In the genomic region with DNA sequence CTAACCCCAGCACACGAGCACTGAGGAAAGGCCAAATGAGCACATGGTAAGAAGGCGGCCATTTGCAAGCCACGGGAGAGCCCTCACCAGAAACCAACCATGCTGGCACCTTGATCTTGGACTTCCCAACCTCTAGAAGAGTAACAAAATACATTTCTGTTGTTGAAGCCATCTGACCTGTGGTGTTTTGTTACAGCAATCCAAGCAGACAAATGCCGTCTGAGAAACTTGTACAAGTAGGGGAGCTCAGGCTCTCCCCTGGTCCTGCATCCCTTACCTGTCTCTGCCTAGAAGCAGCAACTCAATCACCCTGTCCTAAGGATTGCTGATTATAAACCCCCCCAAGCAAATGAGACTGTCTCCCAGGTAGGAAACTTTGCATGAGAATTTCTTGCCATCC, we compare ENCODE assay signal across 29 cellular contexts.
"Had no signal": no experiment of that assay in that cellular context is flagged by ENCODE, and none has a peak within 500 bp of the region (broad histone marks: within the 10 kb centered on the region; RNA-seq: fewer than 3 reads in every experiment).

No MANE protein-coding gene starts in this region.

- H3K4me3 Mint-ChIP-seq: mesothelial cell of epicardium; naive B cell; natural killer cell; nephron progenitor cell; stimulated activated effector memory CD8-positive, alpha-beta T cell treated with anti-CD3 and anti-CD28 coated beads, Interleukin-12 subunit alpha, Interleukin-12 subunit beta, amount 100 ng/mL, for 72 hours; stimulated activated naive CD8-positive, alpha-beta T cell treated with anti-CD3 and anti-CD28 coated beads, Interleukin-15, Interleukin-2, amounts not matched to agents 100 ng/mL and 50 ng/mL, for 24 hours had no signal

- ATAC-seq: left cardiac atrium; left lobe of liver; lower lobe of right lung; natural killer cell; pancreas; right cardiac atrium; stimulated activated effector memory CD8-positive, alpha-beta T cell treated with anti-CD3 and anti-CD28 coated beads, Interleukin-12 subunit alpha, Interleukin-12 subunit beta, amount 100 ng/mL, for 72 hours; upper lobe of right lung had no signal

- H3K9me3 ChIP-seq: lower lobe of right lung, pancreas, prostate gland, sigmoid colon, spleen, testis, thyroid gland, transverse colon, upper lobe of right lung had no signal

- H3K36me3 ChIP-seq: lower lobe of right lung, pancreas, prostate gland, sigmoid colon, spleen, thyroid gland, transverse colon, upper lobe of right lung had no signal

- H3K9me3 Mint-ChIP-seq: mesothelial cell of epicardium; natural killer cell; nephron progenitor cell; stimulated activated naive CD8-positive, alpha-beta T cell treated with anti-CD3 and anti-CD28 coated beads, Interleukin-15, Interleukin-2, amounts not matched to agents 100 ng/mL and 50 ng/mL, for 24 hours had no signal

- H3K36me3 Mint-ChIP-seq: mesothelial cell of epicardium; naive B cell; natural killer cell; stimulated activated effector memory CD8-positive, alpha-beta T cell treated with anti-CD3 and anti-CD28 coated beads, Interleukin-12 subunit alpha, Interleukin-12 subunit beta, amount 100 ng/mL, for 72 hours had no signal

- H3K27ac ChIP-seq: lower lobe of right lung, pancreas, prostate gland, testis, transverse colon, upper lobe of right lung had no signal

- H3K27ac Mint-ChIP-seq: mesothelial cell of epicardium; naive B cell; natural killer cell; nephron progenitor cell; stimulated activated effector memory CD8-positive, alpha-beta T cell treated with anti-CD3 and anti-CD28 coated beads, Interleukin-12 subunit alpha, Interleukin-12 subunit beta, amount 100 ng/mL, for 72 hours; stimulated activated naive CD8-positive, alpha-beta T cell treated with anti-CD3 and anti-CD28 coated beads, Interleukin-15, Interleukin-2, amounts not matched to agents 100 ng/mL and 50 ng/mL, for 24 hours had no signal

- DNase-seq: hippocampal formation; kidney glomerular epithelial cell; left cardiac atrium; lower lobe of right lung; mesendoderm; naive B cell; natural killer cell; nephron progenitor cell; pancreas; posterior cingulate gyrus; retina; right cardiac atrium; sigmoid colon; small intestine; spleen; stimulated activated CD4-positive, alpha-beta T cell treated with anti-CD3 and anti-CD28 coated beads, Interleukin-4, amount 100 ng/mL, for 24 hours; stimulated activated naive CD4-positive, alpha-beta T cell; substantia nigra; testis; thyroid gland; transverse colon; upper lobe of right lung had no signal

- H3K27me3 ChIP-seq: pancreas, sigmoid colon, spleen, testis, thyroid gland, transverse colon, upper lobe of right lung had no signal

- H3K4me3 ChIP-seq: lower lobe of right lung, pancreas, prostate gland, sigmoid colon, spleen, testis, thyroid gland, transverse colon, upper lobe of right lung had no signal

- FAIRE-seq: keratinocyte, pancreas, small intestine, urothelium cell line had no signal

- H3K4me1 ChIP-seq: lower lobe of right lung, pancreas, prostate gland, testis, upper lobe of right lung had no signal

- H3K27me3 Mint-ChIP-seq: naive B cell; stimulated activated naive CD8-positive, alpha-beta T cell treated with anti-CD3 and anti-CD28 coated beads, Interleukin-15, Interleukin-2, amounts not matched to agents 100 ng/mL and 50 ng/mL, for 24 hours had no signal

- H3K4me1 Mint-ChIP-seq: stimulated activated effector memory CD8-positive, alpha-beta T cell treated with anti-CD3 and anti-CD28 coated beads, Interleukin-12 subunit alpha, Interleukin-12 subunit beta, amount 100 ng/mL, for 72 hours had no signal
